20 cellular contexts compared by ENCODE assay signal in genomic region chr20:62963614-62964397, GRCh38. TPM values are rescaled to one million over a fixed set of nuclear protein-coding genes. Genes with fewer than 3 reads are reported as not detected.
DNase-seq lines count a peak whose midpoint lies in the region; ATAC-seq, FAIRE-seq and TF ChIP-seq lines count a peak whose summit lies in the region.
"Had no signal": no experiment of that assay in that cellular context is flagged by ENCODE, and none has a peak within 500 bp of the region (broad histone marks: within the 10 kb centered on the region; RNA-seq: fewer than 3 reads in every experiment).

No MANE protein-coding gene starts in this region.

- H3K4me2 ChIP-seq in BLaER1 (peak overlapping the region; percentile 74), HepG2 (ENCODE audit: low read depth, low read length) (no peak overlapping the region)
- H3K4me2 ChIP-seq in BLaER1 treated with 17β-estradiol and CSF1 and Interleukin-3, amounts not matched to agents 10 nM and 100 nM, result peak overlapping the region; percentile 50 to 79 (median 67)

- CTCF ChIA-PET in HepG2 (lab: Yijun Ruan, JAX; ENCODE audit: low intra/inter-chr PET ratio, low total read pairs), result no interaction called here

- no peak overlapping the region for H3K9ac ChIP-seq in BLaER1
- H3K9ac ChIP-seq in BLaER1 treated with 17β-estradiol and CSF1 and Interleukin-3, amounts not matched to agents 10 nM and 100 nM, result peak overlapping the region in 5 of 11 experiments; percentile 11 to 51 (median 30); a peak in 6 of 22 replicates
- H3K9ac ChIP-seq in HepG2 (ENCODE audit: insufficient read depth, low read depth, low read length), result no peak overlapping the region

- no peak for TF ChIP-seq CTCF in HepG2 (CRISPR knock-in tag; IDR thresholded peaks at IDR 0.05)

- TF ChIP-seq POLR2A in HepG2 (IDR thresholded peaks at IDR 0.05; ENCODE audit: insufficient read depth in 1 of 2, low read depth in 2 of 2, low read length in 2 of 2), result peak in 1 of 2 experiments; percentile 15; a peak in 1 of 4 replicates

- H3K36me3 ChIP-seq in BLaER1 (peaks cover 80% of the 10 kb centered on the region), HepG2 (replicated peaks in 1 of 2; ENCODE audit: control insufficient read depth in 1 of 2, insufficient read depth in 2 of 2, low read length in 2 of 2) (peaks cover 65 to 76% of the 10 kb centered on the region in 2 experiments)
- peaks cover 61 to 90% (median 77%) of the 10 kb centered on the region in 11 experiments for H3K36me3 ChIP-seq in BLaER1 treated with 17β-estradiol and CSF1 and Interleukin-3, amounts not matched to agents 10 nM and 100 nM
- H3K36me3 ChIP-seq: BE2C had no signal

- TF ChIP-seq RAD21 in HepG2 (CRISPR knock-in tag; IDR thresholded peaks at IDR 0.05), result no peak

- no peak overlapping the region for H2AFZ ChIP-seq in HepG2 (ENCODE audit: low read length)

- FAIRE-seq in HepG2 (lab: Jason Lieb, UNC) (no peak), urothelium cell line (lab: Jason Lieb, UNC) (peak; percentile 5)
- FAIRE-seq: A204.1, GM12892, K562 had no signal

- POLR2A ChIA-PET in HepG2 (lab: Yijun Ruan, JAX), result no interaction called here

- H3K79me2 ChIP-seq in HepG2 (ENCODE audit: insufficient read depth, low read length), result no peaks in the 10 kb centered on the region

- H3K27ac ChIP-seq in BLaER1, result peak overlapping the region; percentile 62
- H3K27ac ChIP-seq in BLaER1 treated with 17β-estradiol and CSF1 and Interleukin-3, amounts not matched to agents 10 nM and 100 nM, result peak overlapping the region in 5 of 11 experiments; percentile 23 to 43 (median 37); a peak in 5 of 22 replicates
- no peak overlapping the region for H3K27ac ChIP-seq in HepG2 (ENCODE audit: extremely low read length, insufficient read depth, low read length)

- DNase-seq in HepG2 (ENCODE audit: low spot score) (no peak), urothelium cell line (ENCODE audit: low spot score) (no peak), NCI-H748 (lab: John Stamatoyannopoulos, UW; ENCODE audit: unreplicated experiment) (no peak)
- no peak for DNase-seq in stimulated activated CD4-positive, alpha-beta T cell treated with anti-CD3 and anti-CD28 coated beads, Interleukin-4, amount 100 ng/mL, for 24 hours
- DNase-seq: ACHN; BE2C; CD4-positive, alpha-beta memory T cell; DMS153; DMS79; GDM1; GOT3; H7 had no signal

- intact Hi-C loops in HepG2 (cut with micrococcal nuclease; ENCODE audit: unreplicated experiment), result no loop called here

- H4K20me1 ChIP-seq in BLaER1 (peaks cover 87% of the 10 kb centered on the region), HepG2 (ENCODE audit: insufficient read depth, low read length) (peaks cover 66% of the 10 kb centered on the region; the same call in 1 of the 2 replicates)
- peaks cover 41 to 100% (median 82%) of the 10 kb centered on the region in 11 experiments for H4K20me1 ChIP-seq in BLaER1 treated with 17β-estradiol and CSF1 and Interleukin-3, amounts not matched to agents 10 nM and 100 nM

- TF ChIP-seq EP300 in HepG2 (IDR thresholded peaks at IDR 0.05; ENCODE audit: low read depth in 2 of 2, low read length in 2 of 2) (no peak), HepG2 (CRISPR knock-in tag; IDR thresholded peaks at IDR 0.05; ENCODE audit: borderline replicate concordance) (no peak)

- H3K9me3 ChIP-seq in BLaER1 (no peaks in the 10 kb centered on the region), HepG2 (ENCODE audit: low read length) (no peaks in the 10 kb centered on the region)
- no peaks in the 10 kb centered on the region for H3K9me3 ChIP-seq in BLaER1 treated with 17β-estradiol and CSF1 and Interleukin-3, amounts not matched to agents 10 nM and 100 nM (replicated peaks in 1 of 11)
- H3K9me3 ChIP-seq: BE2C had no signal

- H3K4me1 ChIP-seq in BLaER1 (peaks cover 54% of the 10 kb centered on the region), HepG2 (ENCODE audit: insufficient read depth, low read length) (peaks cover 3% of the 10 kb centered on the region; the same call in 1 of the 2 replicates)
- peaks cover 34 to 54% (median 51%) of the 10 kb centered on the region in 10 experiments for H3K4me1 ChIP-seq in BLaER1 treated with 17β-estradiol and CSF1 and Interleukin-3, amounts not matched to agents 10 nM and 100 nM

- no peak for ATAC-seq in HepG2
- ATAC-seq: K562 had no signal

- H3K4me3 ChIP-seq in BLaER1 (no peak overlapping the region), HepG2 (replicated peaks in 1 of 3; ENCODE audit: insufficient read depth in 1 of 3, low read depth in 2 of 3, low read length in 3 of 3) (no peak overlapping the region)
- no peak overlapping the region for H3K4me3 ChIP-seq in BLaER1 treated with 17β-estradiol and CSF1 and Interleukin-3, amounts not matched to agents 10 nM and 100 nM
- H3K4me3 ChIP-seq: K562 had no signal

- no peaks in the 10 kb centered on the region for H3K27me3 ChIP-seq in BLaER1
- H3K27me3 ChIP-seq in BLaER1 treated with 17β-estradiol and CSF1 and Interleukin-3, amounts not matched to agents 10 nM and 100 nM, result no peaks in the 10 kb centered on the region
- no peaks in the 10 kb centered on the region for H3K27me3 ChIP-seq in HepG2 (ENCODE audit: control insufficient read depth in 1 of 2, insufficient read depth in 2 of 2, low read length in 2 of 2)
- H3K27me3 ChIP-seq: BE2C had no signal

- WGBS in HepG2 (ENCODE audit: low lambda C conversion rate), result 96% methylated on average over 24 of the region's 32 CpGs

- BruUV-seq in HepG2 (replicated peaks; lab: Mats Ljungman, UMichigan), result no TSS peak

- in situ Hi-C loops in HepG2 (cut with HindIII; ENCODE audit: extremely low pct_ligation_motif_present, low pct_unique_long_range_greater_than_20kb), result no loop called here

RNA-seq across cellular contexts. Expression of gene SLC17A9, which starts 11.3 kb away (rescaled TPM):
- total RNA-seq in HepG2 (2016; rRNA removed; fragmentation: Illumina TruSeq; extraction: Trizol), result 33.6 and 110 TPM in 2 replicates
- 27.1 and 27.6 TPM in 2 replicates for total RNA-seq in HepG2 (2016; cell fraction: cytosol; rRNA removed; fragmentation: Illumina TruSeq; extraction: Trizol; ENCODE audit: low read depth)
- 25.3 and 116 TPM in 2 replicates for total RNA-seq in HepG2 (2016; cell fraction: insoluble cytoplasmic fraction; rRNA removed; fragmentation: Illumina TruSeq; extraction: Trizol)
- 36.6 and 38.0 TPM in 2 replicates for total RNA-seq in HepG2 (2016; cell fraction: membrane; rRNA removed; fragmentation: Illumina TruSeq; extraction: Trizol)
- 145 and 168 TPM in 2 replicates for total RNA-seq in HepG2 (2016; cell fraction: nucleus; rRNA removed; fragmentation: Illumina TruSeq; extraction: Trizol)
- 191 and 280 TPM in 2 replicates for polyA plus RNA-seq in HepG2 (2011; rRNA removed)
- polyA plus RNA-seq in HepG2 (2011; cell fraction: cytosol; rRNA removed), result 57.2 and 94.5 TPM in 2 replicates
- polyA plus RNA-seq in HepG2 (2011; cell fraction: nucleus; rRNA removed), result 3,698 and 4,960 TPM in 2 replicates
- 173 and 220 TPM in 2 replicates for polyA plus RNA-seq in HepG2 (2012)
- 16.5 and 18.1 TPM in 2 replicates for polyA plus RNA-seq in HepG2 (2016; cell fraction: cytosol; fragmentation: Illumina TruSeq; extraction: Trizol; ENCODE audit: low read depth)
- 36.5 and 42.6 TPM in 2 replicates for polyA plus RNA-seq in HepG2 (2016; cell fraction: insoluble cytoplasmic fraction; fragmentation: Illumina TruSeq; extraction: Trizol; ENCODE audit: low read depth)
- 30.7 and 32.6 TPM in 2 replicates for polyA plus RNA-seq in HepG2 (2016; cell fraction: membrane; fragmentation: Illumina TruSeq; extraction: Trizol; ENCODE audit: low read depth)
- 553 and 603 TPM in 2 replicates for polyA plus RNA-seq in HepG2 (2016; cell fraction: nucleus; fragmentation: Illumina TruSeq; extraction: Trizol; ENCODE audit: insufficient read depth, low read depth)
- 0.07 and 195 TPM in 2 replicates for polyA minus RNA-seq in HepG2 (2011; rRNA and poly(A)+ RNA removed; ENCODE audit: low replicate concordance)
- 33.4 and 43.3 TPM in 2 replicates for polyA minus RNA-seq in HepG2 (2011; cell fraction: cytosol; rRNA and poly(A)+ RNA removed)
- polyA minus RNA-seq in HepG2 (2011; cell fraction: nucleus; rRNA and poly(A)+ RNA removed), result 176 and 196 TPM in 2 replicates

RNA-seq across cellular contexts. Expression of gene GID8, which starts 25.9 kb away (rescaled TPM):
- 59.8 and 74.4 TPM in 2 replicates for total RNA-seq in HepG2 (2016; rRNA removed; fragmentation: Illumina TruSeq; extraction: Trizol)
- total RNA-seq in HepG2 (2016; cell fraction: cytosol; rRNA removed; fragmentation: Illumina TruSeq; extraction: Trizol; ENCODE audit: low read depth), result 17.8 and 18.7 TPM in 2 replicates
- 60.3 and 68.0 TPM in 2 replicates for total RNA-seq in HepG2 (2016; cell fraction: insoluble cytoplasmic fraction; rRNA removed; fragmentation: Illumina TruSeq; extraction: Trizol)
- total RNA-seq in HepG2 (2016; cell fraction: membrane; rRNA removed; fragmentation: Illumina TruSeq; extraction: Trizol), result 45.9 and 46.6 TPM in 2 replicates
- 35.6 and 42.8 TPM in 2 replicates for total RNA-seq in HepG2 (2016; cell fraction: nucleus; rRNA removed; fragmentation: Illumina TruSeq; extraction: Trizol)
- 39.0 and 39.6 TPM in 2 replicates for polyA plus RNA-seq in HepG2 (2011; rRNA removed)
- polyA plus RNA-seq in HepG2 (2011; cell fraction: cytosol; rRNA removed), result 39.6 and 40.7 TPM in 2 replicates
- polyA plus RNA-seq in HepG2 (2011; cell fraction: nucleus; rRNA removed), result 23.9 and 26.9 TPM in 2 replicates
- 36.8 and 46.0 TPM in 2 replicates for polyA plus RNA-seq in HepG2 (2012)
- polyA plus RNA-seq in HepG2 (2016; cell fraction: cytosol; fragmentation: Illumina TruSeq; extraction: Trizol; ENCODE audit: low read depth), result 14.5 and 16.6 TPM in 2 replicates
- polyA plus RNA-seq in HepG2 (2016; cell fraction: insoluble cytoplasmic fraction; fragmentation: Illumina TruSeq; extraction: Trizol; ENCODE audit: low read depth), result 66.0 and 70.4 TPM in 2 replicates
- 31.6 and 32.0 TPM in 2 replicates for polyA plus RNA-seq in HepG2 (2016; cell fraction: membrane; fragmentation: Illumina TruSeq; extraction: Trizol; ENCODE audit: low read depth)
- 58.8 and 62.9 TPM in 2 replicates for polyA plus RNA-seq in HepG2 (2016; cell fraction: nucleus; fragmentation: Illumina TruSeq; extraction: Trizol; ENCODE audit: insufficient read depth, low read depth)
- polyA minus RNA-seq in HepG2 (2011; rRNA and poly(A)+ RNA removed; ENCODE audit: low replicate concordance), result 30.6 and 61.9 TPM in 2 replicates
- 28.5 and 31.3 TPM in 2 replicates for polyA minus RNA-seq in HepG2 (2011; cell fraction: cytosol; rRNA and poly(A)+ RNA removed)
- 27.2 and 34.4 TPM in 2 replicates for polyA minus RNA-seq in HepG2 (2011; cell fraction: nucleus; rRNA and poly(A)+ RNA removed)

RNA-seq across cellular contexts. Expression of gene DIDO1, which starts 37.5 kb away (rescaled TPM):
- total RNA-seq in HepG2 (2016; rRNA removed; fragmentation: Illumina TruSeq; extraction: Trizol), result 75.1 and 77.0 TPM in 2 replicates
- 14.5 and 17.3 TPM in 2 replicates for total RNA-seq in HepG2 (2016; cell fraction: cytosol; rRNA removed; fragmentation: Illumina TruSeq; extraction: Trizol; ENCODE audit: low read depth)
- 71.7 and 75.6 TPM in 2 replicates for total RNA-seq in HepG2 (2016; cell fraction: insoluble cytoplasmic fraction; rRNA removed; fragmentation: Illumina TruSeq; extraction: Trizol)
- 32.1 and 34.1 TPM in 2 replicates for total RNA-seq in HepG2 (2016; cell fraction: membrane; rRNA removed; fragmentation: Illumina TruSeq; extraction: Trizol)
- total RNA-seq in HepG2 (2016; cell fraction: nucleus; rRNA removed; fragmentation: Illumina TruSeq; extraction: Trizol), result 86.6 and 98.5 TPM in 2 replicates
- 72.6 and 75.0 TPM in 2 replicates for polyA plus RNA-seq in HepG2 (2011; rRNA removed)
- 53.2 and 57.1 TPM in 2 replicates for polyA plus RNA-seq in HepG2 (2011; cell fraction: cytosol; rRNA removed)
- polyA plus RNA-seq in HepG2 (2011; cell fraction: nucleus; rRNA removed), result 292 and 297 TPM in 2 replicates
- 67.9 and 74.0 TPM in 2 replicates for polyA plus RNA-seq in HepG2 (2012)
- polyA plus RNA-seq in HepG2 (2016; cell fraction: cytosol; fragmentation: Illumina TruSeq; extraction: Trizol; ENCODE audit: low read depth), result 3.0 TPM in 2 replicates
- polyA plus RNA-seq in HepG2 (2016; cell fraction: insoluble cytoplasmic fraction; fragmentation: Illumina TruSeq; extraction: Trizol; ENCODE audit: low read depth), result 61.5 and 65.9 TPM in 2 replicates
- 10.9 and 11.6 TPM in 2 replicates for polyA plus RNA-seq in HepG2 (2016; cell fraction: membrane; fragmentation: Illumina TruSeq; extraction: Trizol; ENCODE audit: low read depth)
- polyA plus RNA-seq in HepG2 (2016; cell fraction: nucleus; fragmentation: Illumina TruSeq; extraction: Trizol; ENCODE audit: insufficient read depth, low read depth), result 130 and 135 TPM in 2 replicates
- polyA minus RNA-seq in HepG2 (2011; rRNA and poly(A)+ RNA removed; ENCODE audit: low replicate concordance), result 33.0 and 89.8 TPM in 2 replicates
- 30.7 and 35.0 TPM in 2 replicates for polyA minus RNA-seq in HepG2 (2011; cell fraction: cytosol; rRNA and poly(A)+ RNA removed)
- 139 and 144 TPM in 2 replicates for polyA minus RNA-seq in HepG2 (2011; cell fraction: nucleus; rRNA and poly(A)+ RNA removed)

RNA-seq across cellular contexts. Expression of gene BHLHE23, which starts 43.0 kb away (rescaled TPM):
- not detected in 2 replicates for total RNA-seq in HepG2 (2016; rRNA removed; fragmentation: Illumina TruSeq; extraction: Trizol)
- not detected in 2 replicates for total RNA-seq in HepG2 (2016; cell fraction: cytosol; rRNA removed; fragmentation: Illumina TruSeq; extraction: Trizol; ENCODE audit: low read depth)
- total RNA-seq in HepG2 (2016; cell fraction: insoluble cytoplasmic fraction; rRNA removed; fragmentation: Illumina TruSeq; extraction: Trizol), result not detected in 2 replicates
- not detected in 2 replicates for total RNA-seq in HepG2 (2016; cell fraction: membrane; rRNA removed; fragmentation: Illumina TruSeq; extraction: Trizol)
- not detected in 2 replicates for total RNA-seq in HepG2 (2016; cell fraction: nucleus; rRNA removed; fragmentation: Illumina TruSeq; extraction: Trizol)
- polyA plus RNA-seq in HepG2 (2011; rRNA removed), result not detected in 2 replicates
- polyA plus RNA-seq in HepG2 (2011; cell fraction: cytosol; rRNA removed), result not detected in 2 replicates
- polyA plus RNA-seq in HepG2 (2011; cell fraction: nucleus; rRNA removed), result not detected in 2 replicates
- not detected in 2 replicates for polyA plus RNA-seq in HepG2 (2012)
- polyA plus RNA-seq in HepG2 (2016; cell fraction: cytosol; fragmentation: Illumina TruSeq; extraction: Trizol; ENCODE audit: low read depth), result not detected in 2 replicates
- polyA plus RNA-seq in HepG2 (2016; cell fraction: insoluble cytoplasmic fraction; fragmentation: Illumina TruSeq; extraction: Trizol; ENCODE audit: low read depth), result not detected in 2 replicates
- polyA plus RNA-seq in HepG2 (2016; cell fraction: membrane; fragmentation: Illumina TruSeq; extraction: Trizol; ENCODE audit: low read depth), result not detected in 2 replicates
- not detected in 2 replicates for polyA plus RNA-seq in HepG2 (2016; cell fraction: nucleus; fragmentation: Illumina TruSeq; extraction: Trizol; ENCODE audit: insufficient read depth, low read depth)
- polyA minus RNA-seq in HepG2 (2011; rRNA and poly(A)+ RNA removed; ENCODE audit: low replicate concordance), result not detected in 2 replicates
- not detected in 2 replicates for polyA minus RNA-seq in HepG2 (2011; cell fraction: cytosol; rRNA and poly(A)+ RNA removed)
- polyA minus RNA-seq in HepG2 (2011; cell fraction: nucleus; rRNA and poly(A)+ RNA removed), result not detected in 2 replicates
- total RNA-seq: CD4-positive, alpha-beta memory T cell; Daoy; HT-29; K562 had no signal
- polyA plus RNA-seq: CD14-positive monocyte; CD4-positive, alpha-beta memory T cell; K562 had no signal
